ENCODE assay signal across 1 cellular context in genomic region chr4:10096201-10096975, GRCh38.
TF ChIP-seq lines count a peak whose summit lies in the region.

No MANE protein-coding gene starts in this region.

TF ChIP-seq in GM23338, 12 proteins besides CTCF, POLR2A, EP300 and RAD21 (continued from another document):
- TF ChIP-seq ZNF462 (CRISPR knock-in tag; IDR thresholded peaks at IDR 0.05), result no peak
- TF ChIP-seq ETS1 (IDR thresholded peaks at IDR 0.05), result no peak
- no peak for TF ChIP-seq STAT1 (IDR thresholded peaks at IDR 0.05; ENCODE audit: unreplicated experiment)
- TF ChIP-seq ZNF331 (CRISPR knock-in tag; IDR thresholded peaks at IDR 0.05; ENCODE audit: low read depth), result no peak
- no peak for TF ChIP-seq POLR2AphosphoS5 (IDR thresholded peaks at IDR 0.05; ENCODE audit: low read depth)
